ENCODE assay signal across 9 cellular contexts in genomic region chr1:59076612-59077011, GRCh38.
DNase-seq lines count a peak whose midpoint lies in the region; ATAC-seq and TF ChIP-seq lines count a peak whose summit lies in the region.
"Had no signal": no experiment of that assay in that cellular context is flagged by ENCODE, and none has a peak within 500 bp of the region (broad histone marks: within the 10 kb centered on the region; RNA-seq: fewer than 3 reads in every experiment).

No MANE protein-coding gene starts in this region.

- H3K4me1 Mint-ChIP-seq in GM23338, result peaks cover 73% of the 10 kb centered on the region
- peaks cover 11% of the 10 kb centered on the region for H3K4me1 Mint-ChIP-seq in activated CD8-positive, alpha-beta T cell treated with anti-CD3 and anti-CD28 coated beads, Interleukin-2, amount 10 ng/mL, durations not matched to agents 7 days and 5 days (ENCODE audit: low read depth)

- no peaks in the 10 kb centered on the region; the same call in 2 of the 3 replicates for H3K36me3 Mint-ChIP-seq in GM23338 (ENCODE audit: low read depth)
- H3K36me3 Mint-ChIP-seq in activated CD8-positive, alpha-beta T cell treated with anti-CD3 and anti-CD28 coated beads, Interleukin-2, amount 10 ng/mL, durations not matched to agents 7 days and 5 days (ENCODE audit: low read depth), result peaks cover 5% of the 10 kb centered on the region
- H3K36me3 Mint-ChIP-seq: activated naive CD4-positive, alpha-beta T cell treated with anti-CD3 and anti-CD28 coated beads, Interleukin-2, amount 50 U/mL, for 24 hours had no signal

- CTCF ChIA-PET in OCI-LY7 (lab: Charles Lee; ENCODE audit: unreplicated experiment), result no interaction called here
- CTCF ChIA-PET in activated CD8-positive, alpha-beta T cell treated with anti-CD3 and anti-CD28 coated beads, Interleukin-2, amount 10 ng/mL, durations not matched to agents 7 days and 5 days (lab: Charles Lee), result interaction anchor here (1.2 kb wide), 1 partner anchor 13 kb away, joined by 4 read pairs; no protein-coding TSS in a partner anchor

- no peak for ATAC-seq in GM23338
- ATAC-seq in activated CD8-positive, alpha-beta T cell treated with anti-CD3 and anti-CD28 coated beads, Interleukin-2, amount 10 ng/mL, durations not matched to agents 7 days and 5 days, result no peak

- 79% methylated on average over 1 of the region's 1 CpG for WGBS in esophagus muscularis mucosa

- POLR2A ChIA-PET in OCI-LY7 (lab: Charles Lee), result no interaction called here
- POLR2A ChIA-PET in activated CD8-positive, alpha-beta T cell treated with anti-CD3 and anti-CD28 coated beads, Interleukin-2, amount 10 ng/mL, durations not matched to agents 7 days and 5 days (lab: Charles Lee), result no interaction called here

- no peaks in the 10 kb centered on the region for H3K79me2 ChIP-seq in GM23338 (replicated peaks; ENCODE audit: insufficient read depth)
- no peaks in the 10 kb centered on the region for H3K79me2 ChIP-seq in OCI-LY7 (ENCODE audit: insufficient read depth, low read depth, low read length)
- H3K79me2 ChIP-seq in osteoblast (ENCODE audit: insufficient read depth, low read length), result no peaks in the 10 kb centered on the region

- H3K9me2 ChIP-seq in GM23338 (ENCODE audit: insufficient read depth) (0 out of 2 replicates have a peak, but pooled peaks cover 3% of the 10 kb centered on the region), OCI-LY7 (ENCODE audit: insufficient read depth, low read length) (no peaks in the 10 kb centered on the region)

- H3K4me3 Mint-ChIP-seq in GM23338, result peak overlapping the region; percentile 43; the same call in 2 of the 3 replicates
- no peak overlapping the region for H3K4me3 Mint-ChIP-seq in activated CD8-positive, alpha-beta T cell treated with anti-CD3 and anti-CD28 coated beads, Interleukin-2, amount 10 ng/mL, durations not matched to agents 7 days and 5 days
- H3K4me3 Mint-ChIP-seq: activated naive CD4-positive, alpha-beta T cell treated with anti-CD3 and anti-CD28 coated beads, Interleukin-2, amount 50 U/mL, for 24 hours had no signal

- H3K4me3 ChIP-seq in GM23338 (no peak overlapping the region; the same call in 1 of the 2 replicates), OCI-LY7 (ENCODE audit: low read depth, low read length, poor library complexity, severe bottlenecking) (no peak overlapping the region), esophagus muscularis mucosa (no peak overlapping the region), osteoblast (ENCODE audit: insufficient read depth, low read length) (no peak overlapping the region)

- TF ChIP-seq CTCF in GM23338 (conservative IDR thresholded peaks at IDR 0.05; ENCODE audit: low read depth in 2 of 2) (0 out of 4 replicates have a peak, but pooled peaks of 1 of the 2 experiments have one; percentile 16), OCI-LY7 (conservative IDR thresholded peaks at IDR 0.05; ENCODE audit: low read length) (0 out of 2 replicates have a peak, but pooled peaks have one; percentile 16), esophagus muscularis mucosa (IDR thresholded peaks at IDR 0.05) (peak in 2 of 3 experiments; percentile 19 to 37), osteoblast (IDR thresholded peaks at IDR 0.05; ENCODE audit: extremely low read depth, low read depth, low read length) (peak; percentile 38)

- H3K27me3 ChIP-seq in GM23338 (ENCODE audit: insufficient read depth), result no peaks in the 10 kb centered on the region
- H3K27me3 ChIP-seq in esophagus muscularis mucosa, result no peaks in the 10 kb centered on the region
- no peaks in the 10 kb centered on the region for H3K27me3 ChIP-seq in osteoblast (ENCODE audit: insufficient read depth, low read length)

- BruUV-seq in OCI-LY7 (replicated peaks; lab: Mats Ljungman, UMichigan), result no TSS peak

- DNase-seq in GM23338 (ENCODE audit: low spot score), result no peak
- DNase-seq in OCI-LY7 (ENCODE audit: low spot score), result peak; percentile 2
- DNase-seq in esophagus muscularis mucosa (ENCODE audit: extremely low spot score), result no peak
- DNase-seq in osteoblast (ENCODE audit: insufficient read length, low spot score, missing footprints), result peak; percentile 74
- no peak for DNase-seq in activated T-cell treated with anti-CD3 and anti-CD28 coated beads, Interleukin-2, amount 50 U/mL, for 1 hour
- DNase-seq in activated CD8-positive, alpha-beta T cell treated with anti-CD3 and anti-CD28 coated beads, Interleukin-2, amount 10 ng/mL, durations not matched to agents 7 days and 5 days, result no peak
- no peak for DNase-seq in midbrain (lab: John Stamatoyannopoulos, UW)
- DNase-seq in HuH-7 (ENCODE audit: low spot score), result no peak

- TF ChIP-seq EP300 in esophagus muscularis mucosa (IDR thresholded peaks at IDR 0.05), result no peak

- peaks cover 4% of the 10 kb centered on the region for H3K27me3 Mint-ChIP-seq in GM23338 (ENCODE audit: insufficient read depth, low read depth, poor library complexity)
- H3K27me3 Mint-ChIP-seq in activated CD8-positive, alpha-beta T cell treated with anti-CD3 and anti-CD28 coated beads, Interleukin-2, amount 10 ng/mL, durations not matched to agents 7 days and 5 days (ENCODE audit: low read depth), result peaks cover 2% of the 10 kb centered on the region
- H3K27me3 Mint-ChIP-seq: activated naive CD4-positive, alpha-beta T cell treated with anti-CD3 and anti-CD28 coated beads, Interleukin-2, amount 50 U/mL, for 24 hours had no signal

- TF ChIP-seq POLR2A in esophagus muscularis mucosa (IDR thresholded peaks at IDR 0.05; ENCODE audit: low read depth), result no peak

- H3K9me3 ChIP-seq in OCI-LY7 (ENCODE audit: low read length) (no peaks in the 10 kb centered on the region), esophagus muscularis mucosa (no peaks in the 10 kb centered on the region), osteoblast (ENCODE audit: low read depth, low read length) (no peaks in the 10 kb centered on the region)

- H3K4me1 ChIP-seq in GM23338 (ENCODE audit: insufficient read depth) (peaks cover 65% of the 10 kb centered on the region), OCI-LY7 (ENCODE audit: insufficient read depth, low read length, poor library complexity, severe bottlenecking) (no peaks in the 10 kb centered on the region), esophagus muscularis mucosa (peaks cover 0 to 8% (median 3%) of the 10 kb centered on the region in 4 donors), osteoblast (ENCODE audit: insufficient read depth, low read length) (peaks cover 20% of the 10 kb centered on the region)

- H3K4me2 ChIP-seq in GM23338 (peak overlapping the region; percentile 59; the same call in 1 of the 2 replicates), OCI-LY7 (ENCODE audit: low read length) (no peak overlapping the region), osteoblast (ENCODE audit: insufficient read depth, low read length) (no peak overlapping the region)

- H3F3A ChIP-seq in GM23338 (replicated peaks; ENCODE audit: low read depth), result peaks cover 26% of the 10 kb centered on the region

- H4K20me1 ChIP-seq in GM23338 (replicated peaks; ENCODE audit: insufficient read depth) (no peaks in the 10 kb centered on the region), OCI-LY7 (ENCODE audit: insufficient read depth, low read length) (no peaks in the 10 kb centered on the region), osteoblast (ENCODE audit: insufficient read depth, low read length) (no peaks in the 10 kb centered on the region)

- H3K36me3 ChIP-seq in GM23338 (ENCODE audit: insufficient read depth), result no peaks in the 10 kb centered on the region
- H3K36me3 ChIP-seq in OCI-LY7 (ENCODE audit: insufficient read depth, low read length), result no peaks in the 10 kb centered on the region
- H3K36me3 ChIP-seq in esophagus muscularis mucosa, result no peaks in the 10 kb centered on the region
- H3K36me3 ChIP-seq in osteoblast (ENCODE audit: insufficient read depth, low read length), result no peaks in the 10 kb centered on the region

- H3K27ac Mint-ChIP-seq in GM23338, result peak overlapping the region; percentile 64
- no peak overlapping the region for H3K27ac Mint-ChIP-seq in activated CD8-positive, alpha-beta T cell treated with anti-CD3 and anti-CD28 coated beads, Interleukin-2, amount 10 ng/mL, durations not matched to agents 7 days and 5 days
- H3K27ac Mint-ChIP-seq: activated naive CD4-positive, alpha-beta T cell treated with anti-CD3 and anti-CD28 coated beads, Interleukin-2, amount 50 U/mL, for 24 hours had no signal

- H3K27ac ChIP-seq in GM23338 (ENCODE audit: low read depth) (peak overlapping the region; percentile 97), OCI-LY7 (ENCODE audit: low read depth, low read length, poor library complexity, severe bottlenecking) (no peak overlapping the region), esophagus muscularis mucosa (replicated peaks in 1 of 4) (no peak overlapping the region), osteoblast (ENCODE audit: low read depth, low read length) (no peak overlapping the region)

- H3K9me3 Mint-ChIP-seq in GM23338, result no peaks in the 10 kb centered on the region
- H3K9me3 Mint-ChIP-seq in activated CD8-positive, alpha-beta T cell treated with anti-CD3 and anti-CD28 coated beads, Interleukin-2, amount 10 ng/mL, durations not matched to agents 7 days and 5 days (ENCODE audit: insufficient read depth), result no peaks in the 10 kb centered on the region

- H2AFZ ChIP-seq in GM23338, result no peak overlapping the region
- no peak overlapping the region for H2AFZ ChIP-seq in OCI-LY7 (ENCODE audit: low read length)
- H2AFZ ChIP-seq in osteoblast (ENCODE audit: low read length), result no peak overlapping the region

- intact Hi-C loops in OCI-LY7 (cut with micrococcal nuclease; ENCODE audit: unreplicated experiment), result no loop called here
- intact Hi-C loops in esophagus muscularis mucosa (cut with DNase I), result no loop called here

TF ChIP-seq in GM23338, 12 proteins besides CTCF, POLR2A, EP300 and RAD21 (continues in another document):
- TF ChIP-seq STAT1 (IDR thresholded peaks at IDR 0.05; ENCODE audit: unreplicated experiment), result no peak
- TF ChIP-seq ZNF114 (CRISPR knock-in tag; IDR thresholded peaks at IDR 0.05), result no peak

Comparison
In these comparisons a context has a peak if more than half of its experiments do, and no peak if none do; other contexts are left out.
1. DNase-seq: peak in OCI-LY7 (single experiment) and osteoblast (single experiment); none in GM23338 (single experiment), esophagus muscularis mucosa (single experiment), activated T-cell treated with anti-CD3 and anti-CD28 coated beads, Interleukin-2, amount 50 U/mL, for 1 hour (single experiment), activated CD8-positive, alpha-beta T cell treated with anti-CD3 and anti-CD28 coated beads, Interleukin-2, amount 10 ng/mL, durations not matched to agents 7 days and 5 days (single experiment), midbrain (single experiment) and HuH-7 (single experiment).